In the genomic region with DNA sequence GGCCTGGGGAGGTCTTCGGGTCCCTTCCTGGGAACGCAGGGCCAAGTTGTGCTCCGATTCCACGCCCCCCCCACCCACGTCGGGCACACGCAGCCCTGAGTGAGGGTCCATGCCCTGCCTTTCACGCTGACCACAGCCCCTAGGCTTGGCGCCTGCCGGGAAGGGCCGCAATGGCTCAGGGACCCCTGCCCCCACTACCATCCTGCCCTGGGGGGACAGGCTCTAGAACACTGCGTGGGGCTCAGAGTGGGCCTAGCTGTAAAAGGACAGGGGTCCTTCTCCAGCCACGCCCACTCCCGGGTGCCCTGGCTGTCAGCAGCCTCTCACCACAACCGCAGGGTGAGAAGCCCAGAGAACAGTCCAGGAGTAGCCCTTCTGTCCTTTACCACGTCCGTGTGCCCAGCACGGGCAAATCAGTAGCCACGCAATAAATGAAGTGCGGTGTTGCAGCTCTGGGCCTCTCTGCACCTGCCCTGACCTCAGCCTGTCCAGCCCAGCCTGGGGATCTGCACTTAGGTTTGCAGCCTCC, we compare ENCODE assay signal across 8 cellular contexts. TPM values are rescaled to one million over a fixed set of nuclear protein-coding genes. Genes with fewer than 3 reads are reported as not detected.
DNase-seq lines count a peak whose midpoint lies in the region; ATAC-seq and TF ChIP-seq lines count a peak whose summit lies in the region.

No MANE protein-coding gene starts in this region.

- peaks cover 3% of the 10 kb centered on the region for H3K36me3 Mint-ChIP-seq in T-cell

- no peak overlapping the region for H3K9ac ChIP-seq in rectal smooth muscle tissue (ENCODE audit: low read length)

- POLR2A ChIA-PET in T-cell (lab: Charles Lee): no interaction called here

- H3K4me1 ChIP-seq in rectal smooth muscle tissue (ENCODE audit: control insufficient read depth, insufficient read depth, low read length): peaks cover 14% of the 10 kb centered on the region

- H3K27me3 ChIP-seq in rectal smooth muscle tissue (ENCODE audit: control insufficient read depth, insufficient read depth, low read length): no peaks in the 10 kb centered on the region

- ATAC-seq in T-cell (replicated peaks in 1 of 4) (peak in 2 of 4 experiments; percentile 3 to 5), HG03432 (IDR thresholded peaks at IDR 0.05; ENCODE audit: unreplicated experiment) (no peak), HG02981 (IDR thresholded peaks at IDR 0.05; ENCODE audit: unreplicated experiment) (no peak)

- no peak overlapping the region for H3K27ac ChIP-seq in rectal smooth muscle tissue (ENCODE audit: low read depth, low read length)

- H3K9me3 Mint-ChIP-seq in T-cell: no peaks in the 10 kb centered on the region

- H3K4me3 ChIP-seq in GM12875 (ENCODE audit: low read depth, low read length): peak overlapping the region; percentile 54
- H3K4me3 ChIP-seq in foreskin fibroblast (ENCODE audit: low read depth in 1 of 2, low read length in 2 of 2): peak overlapping the region; percentile 42 to 44
- H3K4me3 ChIP-seq in rectal smooth muscle tissue (ENCODE audit: low read length): peak overlapping the region; percentile 71

- peaks cover 75 to 81% (median 80%) of the 10 kb centered on the region in 3 donors for H3K4me1 Mint-ChIP-seq in T-cell

- peak overlapping the region; percentile 72 to 89 (median 77) for H3K4me3 Mint-ChIP-seq in T-cell

- peak overlapping the region; percentile 80 to 88 for H3K27ac Mint-ChIP-seq in T-cell

- TF ChIP-seq CTCF in GM12875 (IDR thresholded peaks at IDR 0.05; ENCODE audit: borderline replicate concordance, insufficient read depth, low read depth, low read length): no peak
- TF ChIP-seq CTCF in foreskin fibroblast (IDR thresholded peaks at IDR 0.05; ENCODE audit: low read depth, low read length): no peak

- no peaks in the 10 kb centered on the region for H3K36me3 ChIP-seq in rectal smooth muscle tissue (ENCODE audit: control insufficient read depth, insufficient read depth, low read length)

- in situ Hi-C loops in ACHN (cut with HindIII; ENCODE audit: low pct_ligation_motif_present, low pct_unique_long_range_greater_than_20kb, low sequenced_read_pairs): no loop called here

- CTCF ChIA-PET in T-cell (lab: Charles Lee): no interaction called here

- peak in 1 of 34 experiments; percentile 13 for DNase-seq in T-cell
- no peak for DNase-seq in foreskin fibroblast
- no peak for DNase-seq in ACHN
- no peak for DNase-seq in NCI-H510A treated with DMSO at 0.1 percent for 48 hours (lab: John Stamatoyannopoulos, UW)

- H3K27me3 Mint-ChIP-seq in T-cell: no peaks in the 10 kb centered on the region

RNA-seq across cellular contexts. Expression of gene GPR68, which starts 9.4 kb away (rescaled TPM):
- 10 to 100 TPM in 3 of 5 donors, 1 to 10 TPM in 2; 3.0 to 16.4 (median 10.0) TPM for total RNA-seq in T-cell
